ENCODE assay signal across 22 cellular contexts in genomic region chr15:58678683-58679082, GRCh38.
A peak's percentile ranks its signal among the peaks of the same experiment; 100 is the strongest.
DNase-seq lines count a peak whose midpoint lies in the region; ATAC-seq and TF ChIP-seq lines count a peak whose summit lies in the region.
"Had no signal": no experiment of that assay in that cellular context is flagged by ENCODE, and none has a peak within 500 bp of the region (broad histone marks: within the 10 kb centered on the region; RNA-seq: fewer than 3 reads in every experiment).

No MANE protein-coding gene starts in this region.

- H3K4me3 ChIP-seq in HEK293 (ENCODE audit: low read depth, low read length) (no peak overlapping the region), mesenchymal stem cell (ENCODE audit: insufficient read depth in 1 of 2, low read depth in 1 of 2, low read length in 2 of 2) (no peak overlapping the region)
- H3K4me3 ChIP-seq: left ventricle myocardium inferior, transverse colon had no signal

- no peak overlapping the region for H4K91ac ChIP-seq in mesenchymal stem cell (ENCODE audit: low read length)

- no peak overlapping the region for H3K9ac ChIP-seq in mesenchymal stem cell (ENCODE audit: low read length)

- H3K18ac ChIP-seq in mesenchymal stem cell (ENCODE audit: low read depth in 1 of 2, low read length in 2 of 2) = no peak overlapping the region

- no peak overlapping the region for H2BK120ac ChIP-seq in mesenchymal stem cell (ENCODE audit: low read depth, low read length)

- H2BK12ac ChIP-seq in mesenchymal stem cell (ENCODE audit: low read length in 2 of 2) = no peak overlapping the region

- H4K8ac ChIP-seq in mesenchymal stem cell (ENCODE audit: low read length) = no peak overlapping the region

- H3K4me1 ChIP-seq in HEK293 (ENCODE audit: control insufficient read depth, insufficient read depth, low read length) = no peaks in the 10 kb centered on the region
- H3K4me1 ChIP-seq in mesenchymal stem cell (ENCODE audit: control insufficient read depth, insufficient read depth, low read depth, low read length) = no peaks in the 10 kb centered on the region

- H3K79me1 ChIP-seq in mesenchymal stem cell (replicated peaks; ENCODE audit: low read length, poor library complexity, severe bottlenecking) = peaks cover 12% of the 10 kb centered on the region

- no peak overlapping the region for H2BK5ac ChIP-seq in mesenchymal stem cell (ENCODE audit: low read depth, low read length, poor library complexity, severe bottlenecking)

- H3K36me3 ChIP-seq in HEK293 (ENCODE audit: control insufficient read depth in 2 of 2, insufficient read depth in 1 of 2, low read length in 2 of 2) (no peaks in the 10 kb centered on the region; a peak in 1 of 3 replicates), mesenchymal stem cell (ENCODE audit: control insufficient read depth in 1 of 2, insufficient read depth in 2 of 2, low read depth in 1 of 2, low read length in 2 of 2) (peaks cover 3 to 55% of the 10 kb centered on the region in 2 experiments)
- H3K36me3 ChIP-seq: transverse colon had no signal

- no peak for TF ChIP-seq CTCF in HEK293 (tag by site-specific recombination; IDR thresholded peaks at IDR 0.05)
- TF ChIP-seq CTCF in RWPE1 (conservative IDR thresholded peaks at IDR 0.05; ENCODE audit: low read depth) = no peak

- H2AFZ ChIP-seq in mesenchymal stem cell (ENCODE audit: low read depth, low read length) = no peak overlapping the region

- H3K23ac ChIP-seq in mesenchymal stem cell (ENCODE audit: low read length in 2 of 2) = no peak overlapping the region

- CTCF ChIA-PET in HEK293 (lab: Yijun Ruan, JAX) = no interaction called here
- CTCF ChIA-PET in RWPE1 (lab: Yijun Ruan, JAX) = no interaction called here

- 93% methylated on average over 2 of the region's 2 CpGs for WGBS in mesenchymal stem cell

- no peak for ATAC-seq in GM19351 (IDR thresholded peaks at IDR 0.05; ENCODE audit: unreplicated experiment)

- no peak overlapping the region for H2AK5ac ChIP-seq in mesenchymal stem cell (ENCODE audit: low read length, severe bottlenecking)

- H3K14ac ChIP-seq in mesenchymal stem cell (ENCODE audit: low read length in 2 of 2) = no peak overlapping the region

- no peaks in the 10 kb centered on the region for H3K9me3 ChIP-seq in HEK293 (ENCODE audit: control insufficient read depth, insufficient read depth, low read depth, low read length)
- H3K9me3 ChIP-seq in mesenchymal stem cell (ENCODE audit: control insufficient read depth, low read length) = no peaks in the 10 kb centered on the region
- H3K9me3 ChIP-seq: left ventricle myocardium inferior, transverse colon had no signal

- DNase-seq in RWPE1 (ENCODE audit: low spot score) = peak; percentile 8
- peak; percentile 14 to 33 for DNase-seq in dermis microvascular lymphatic vessel endothelial cell (ENCODE audit: low read depth in 2 of 2)
- peak; percentile 11 for DNase-seq in mesenchymal stem cell
- DNase-seq in anterior cingulate cortex (lab: John Stamatoyannopoulos, UW) = no peak
- no peak for DNase-seq in C1 segment of cervical spinal cord (lab: John Stamatoyannopoulos, UW)
- DNase-seq: activated CD4-positive, alpha-beta T cell treated with anti-CD3 and anti-CD28 coated beads, Interleukin-2, amount 50 U/mL, for 1 hour; activated effector memory CD4-positive, alpha-beta T cell treated with anti-CD3 and anti-CD28 coated beads, Interleukin-2, amount 50 U/mL, for 16 hours; central memory CD4-positive, alpha-beta T cell; DND-41; effector CD4-positive, alpha-beta T cell; HCEC 1CT; head of caudate nucleus; left ventricle myocardium inferior; NCI-H146; NCI-H2171 treated with DMSO at 0.1 percent for 48 hours; NCI-H69; SIG-M5; stimulated activated CD4-positive, alpha-beta T cell treated with anti-CD3 and anti-CD28 coated beads, Interleukin-4, amount 100 ng/mL, for 24 hours; T-helper 1 cell; transverse colon had no signal

- no peaks in the 10 kb centered on the region for H3K27me3 ChIP-seq in mesenchymal stem cell (ENCODE audit: control insufficient read depth in 1 of 2, insufficient read depth in 1 of 2, low read length in 2 of 2)
- H3K27me3 ChIP-seq: transverse colon had no signal

- no peak overlapping the region for H3K4me2 ChIP-seq in mesenchymal stem cell (ENCODE audit: low read length, poor library complexity, severe bottlenecking)

- H2BK15ac ChIP-seq in mesenchymal stem cell (ENCODE audit: low read depth, poor library complexity, severe bottlenecking) = no peak overlapping the region

- H3K27ac ChIP-seq in HEK293 (ENCODE audit: extremely low read depth, low read depth, low read length) (no peak overlapping the region), RWPE1 (no peak overlapping the region), mesenchymal stem cell (ENCODE audit: low read length, poor library complexity, severe bottlenecking) (no peak overlapping the region)
- H3K27ac ChIP-seq: left ventricle myocardium inferior, transverse colon had no signal

- no peak overlapping the region for H3K4ac ChIP-seq in mesenchymal stem cell (ENCODE audit: low read depth in 1 of 2, low read length in 2 of 2)

- POLR2A ChIA-PET in HEK293 (lab: Yijun Ruan, JAX) = no interaction called here
- POLR2A ChIA-PET in RWPE1 (lab: Yijun Ruan, JAX; ENCODE audit: low non-redundant PET) = no interaction called here

TF ChIP-seq in HEK293, 187 proteins besides CTCF, POLR2A, EP300 and RAD21:
- TF ChIP-seq ZNF629 (tag by site-specific recombination; IDR thresholded peaks at IDR 0.05) (peak; percentile 53), ZBTB20 (tag by site-specific recombination; IDR thresholded peaks at IDR 0.05) (no peak)

Comparison
In these comparisons a context has a peak if more than half of its experiments do, and no peak if none do; other contexts are left out.
1. DNase-seq: peak in RWPE1 (single experiment), dermis microvascular lymphatic vessel endothelial cell (2 of 2) and mesenchymal stem cell (single experiment); none in anterior cingulate cortex (0 of 58) and C1 segment of cervical spinal cord (0 of 14).